ENCODE assay signal across 30 cellular contexts in the genomic region with DNA sequence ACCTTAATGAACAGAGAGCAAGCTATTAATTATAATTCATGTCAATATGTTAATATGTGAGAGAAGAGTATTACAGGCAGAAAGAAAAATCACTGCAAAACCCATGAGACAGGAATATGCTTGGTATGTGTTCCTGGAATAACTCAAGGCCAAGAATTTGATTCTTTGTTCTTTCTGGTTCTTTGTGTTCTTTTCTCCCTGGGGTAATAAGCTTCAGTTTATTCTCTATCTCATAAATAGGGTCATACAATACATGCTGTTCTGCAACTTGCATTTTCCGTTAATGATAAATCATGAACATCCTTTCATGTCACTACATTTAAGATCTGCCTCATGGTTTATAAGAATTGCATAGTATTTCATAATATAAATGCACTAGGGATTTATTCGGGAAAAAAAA. TPM values are rescaled to one million over a fixed set of nuclear protein-coding genes. Genes with fewer than 3 reads are reported as not detected.
A peak's percentile ranks its signal among the peaks of the same experiment; 100 is the strongest.
DNase-seq lines count a peak whose midpoint lies in the region; ATAC-seq and TF ChIP-seq lines count a peak whose summit lies in the region.
"Had no signal": no experiment of that assay in that cellular context is flagged by ENCODE, and none has a peak within 500 bp of the region (broad histone marks: within the 10 kb centered on the region; RNA-seq: fewer than 3 reads in every experiment).

No MANE protein-coding gene starts in this region.

- no peak overlapping the region for H3K4me3 ChIP-seq in AG10803 (ENCODE audit: low read length)
- no peak overlapping the region for H3K4me3 ChIP-seq in esophagus muscularis mucosa
- H3K4me3 ChIP-seq in gastroesophageal sphincter = no peak overlapping the region
- H3K4me3 ChIP-seq: GM23338 had no signal

- DNase-seq in AG10803 (ENCODE audit: low read depth) (peak; percentile 55), amniotic epithelial cell (ENCODE audit: low read depth) (peak; percentile 70), esophagus muscularis mucosa (ENCODE audit: extremely low spot score) (no peak), LoVo (ENCODE audit: low spot score) (no peak)
- no peak for DNase-seq in effector memory CD8-positive, alpha-beta T cell
- no peak for DNase-seq in activated T-cell treated with anti-CD3 and anti-CD28 coated beads, Interleukin-2, amount 50 U/mL, for 24 hours
- DNase-seq: BE2C; CD8-positive, alpha-beta memory T cell; DMS 273 treated with DMSO at 0.1 percent for 48 hours; DMS79; EL; GDM1; H9; HFFc6; Karpas-422; NCI-H1092 treated with DMSO at 0.1 percent for 48 hours; NCI-H1436; NCI-H187; NCI-H2081 treated with DMSO at 0.1 percent for 48 hours; NCI-H2171; NCI-H226; NCI-H510A; NCI-H69; PC-3 had no signal

- TF ChIP-seq EP300 in esophagus muscularis mucosa (IDR thresholded peaks at IDR 0.05) (peak; percentile 63), gastroesophageal sphincter (IDR thresholded peaks at IDR 0.05) (no peak)

- no peak for TF ChIP-seq POLR2A in esophagus muscularis mucosa (IDR thresholded peaks at IDR 0.05; ENCODE audit: low read depth)
- TF ChIP-seq POLR2A in gastroesophageal sphincter (IDR thresholded peaks at IDR 0.05) = no peak

- H3K36me3 ChIP-seq in esophagus muscularis mucosa (no peaks in the 10 kb centered on the region), gastroesophageal sphincter (no peaks in the 10 kb centered on the region)
- H3K36me3 ChIP-seq: BE2C had no signal

- H3K27ac ChIP-seq in esophagus muscularis mucosa (replicated peaks in 1 of 4) = peak overlapping the region; percentile 60 to 76 (median 69)
- H3K27ac ChIP-seq in gastroesophageal sphincter = peak overlapping the region; percentile 61 to 80 (median 70)
- H3K27ac ChIP-seq: 22Rv1, HL-60 had no signal

- no peaks in the 10 kb centered on the region for H3K9me3 Mint-ChIP-seq in effector memory CD8-positive, alpha-beta T cell
- H3K9me3 Mint-ChIP-seq in activated T-cell treated with anti-CD3 and anti-CD28 coated beads, Interleukin-2, amount 50 U/mL, for 24 hours = no peaks in the 10 kb centered on the region
- H3K9me3 Mint-ChIP-seq: CD14-positive monocyte; CD8-positive, alpha-beta memory T cell; GM23338; HFFc6 had no signal

- H3K4me1 Mint-ChIP-seq in effector memory CD8-positive, alpha-beta T cell (ENCODE audit: low read depth in 2 of 2) = no peaks in the 10 kb centered on the region
- H3K4me1 Mint-ChIP-seq in activated T-cell treated with anti-CD3 and anti-CD28 coated beads, Interleukin-2, amount 50 U/mL, for 24 hours (ENCODE audit: low read depth) = no peaks in the 10 kb centered on the region
- H3K4me1 Mint-ChIP-seq: CD8-positive, alpha-beta memory T cell; GM23338; H9 had no signal

- no peaks in the 10 kb centered on the region for H3K36me3 Mint-ChIP-seq in effector memory CD8-positive, alpha-beta T cell (ENCODE audit: insufficient read depth)
- no peaks in the 10 kb centered on the region for H3K36me3 Mint-ChIP-seq in activated T-cell treated with anti-CD3 and anti-CD28 coated beads, Interleukin-2, amount 50 U/mL, for 24 hours (ENCODE audit: low read depth)
- H3K36me3 Mint-ChIP-seq: CD14-positive monocyte; CD8-positive, alpha-beta memory T cell had no signal

- H3K9me3 ChIP-seq in esophagus muscularis mucosa (no peaks in the 10 kb centered on the region), gastroesophageal sphincter (no peaks in the 10 kb centered on the region)
- H3K9me3 ChIP-seq: BE2C had no signal

- no peaks in the 10 kb centered on the region for H3K27me3 Mint-ChIP-seq in effector memory CD8-positive, alpha-beta T cell
- H3K27me3 Mint-ChIP-seq in activated T-cell treated with anti-CD3 and anti-CD28 coated beads, Interleukin-2, amount 50 U/mL, for 24 hours = no peaks in the 10 kb centered on the region

- ATAC-seq in gastroesophageal sphincter = peak; percentile 69
- no peak for ATAC-seq in activated CD4-positive, CD25-positive, alpha-beta regulatory T cell treated with anti-CD3 and anti-CD28 coated beads, Interleukin-2, amount 50 U/mL, for 24 hours
- no peak for ATAC-seq in effector memory CD8-positive, alpha-beta T cell (replicated peaks)
- ATAC-seq: GM23338, PC-3 had no signal

- H3K27me3 ChIP-seq in esophagus muscularis mucosa (no peaks in the 10 kb centered on the region), gastroesophageal sphincter (no peaks in the 10 kb centered on the region)
- H3K27me3 ChIP-seq: BE2C had no signal

- TF ChIP-seq CTCF in AG10803 (conservative IDR thresholded peaks at IDR 0.05; ENCODE audit: low read length) (no peak), esophagus muscularis mucosa (IDR thresholded peaks at IDR 0.05) (no peak), gastroesophageal sphincter (IDR thresholded peaks at IDR 0.05) (no peak)

- no peak overlapping the region for H3K27ac Mint-ChIP-seq in effector memory CD8-positive, alpha-beta T cell
- no peak overlapping the region for H3K27ac Mint-ChIP-seq in activated T-cell treated with anti-CD3 and anti-CD28 coated beads, Interleukin-2, amount 50 U/mL, for 24 hours
- H3K27ac Mint-ChIP-seq: CD14-positive monocyte; CD8-positive, alpha-beta memory T cell; GM23338; H9; HFFc6 had no signal

- WGBS in esophagus muscularis mucosa = 66% methylated on average over 2 of the region's 2 CpGs
- 56 to 65% methylated on average over 2 of the region's 2 CpGs for WGBS in gastroesophageal sphincter (ENCODE audit: low coverage in 1 of 2), 2 donors

- H3K4me1 ChIP-seq in esophagus muscularis mucosa = peaks cover 0 to 19% (median 7%) of the 10 kb centered on the region in 4 donors
- H3K4me1 ChIP-seq in gastroesophageal sphincter = no peaks in the 10 kb centered on the region
- H3K4me1 ChIP-seq: BE2C had no signal

- intact Hi-C loops in esophagus muscularis mucosa (cut with DNase I) = no loop called here

- no peak overlapping the region for H3K4me3 Mint-ChIP-seq in effector memory CD8-positive, alpha-beta T cell
- H3K4me3 Mint-ChIP-seq in activated T-cell treated with anti-CD3 and anti-CD28 coated beads, Interleukin-2, amount 50 U/mL, for 24 hours = no peak overlapping the region
- H3K4me3 Mint-ChIP-seq: CD14-positive monocyte; CD8-positive, alpha-beta memory T cell; GM23338; H9; HFFc6 had no signal

RNA-seq across cellular contexts. Expression of a gene that starts 16.8 kb away (rescaled TPM):
- total RNA-seq in esophagus muscularis mucosa (100 to 1,000 TPM in 3 of 4 donors, 10 to 100 TPM in 1; 98.1 to 110 (median 109) TPM), gastroesophageal sphincter (100 to 1,000 TPM in 3 of 4 donors, 10 to 100 TPM in 1; 84.5 to 139 (median 123) TPM)

Comparison
In these comparisons a context has a peak if more than half of its experiments do, and no peak if none do; other contexts are left out.
1. DNase-seq: peak in AG10803 (single experiment) and amniotic epithelial cell (single experiment); none in esophagus muscularis mucosa (single experiment), effector memory CD8-positive, alpha-beta T cell (0 of 3), activated T-cell treated with anti-CD3 and anti-CD28 coated beads, Interleukin-2, amount 50 U/mL, for 24 hours (single experiment) and LoVo (single experiment).